ENCODE assay signal across 1 cellular context in the genomic region with DNA sequence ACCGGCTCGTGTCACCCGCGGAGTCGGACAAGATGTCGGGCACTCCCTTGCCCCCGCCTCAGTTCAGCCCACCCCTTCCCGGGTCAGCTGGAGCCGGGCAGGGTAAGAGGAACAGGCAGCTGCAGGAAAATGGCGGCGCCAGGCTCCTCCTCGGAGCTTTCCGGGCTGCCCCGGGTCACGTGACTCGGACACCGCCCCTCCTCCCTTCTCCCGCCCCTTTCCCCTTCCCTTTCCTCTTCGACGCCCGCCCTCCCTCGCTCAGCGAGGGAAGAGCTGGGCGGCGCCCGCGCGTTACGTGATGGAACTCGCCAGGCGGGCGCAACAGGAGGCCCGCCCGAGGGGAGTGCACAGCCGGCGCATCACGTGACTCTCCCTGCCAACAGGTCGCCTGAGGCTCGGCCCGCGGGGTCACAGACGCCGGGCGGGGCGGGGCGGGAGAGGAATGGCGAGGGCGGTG.
A peak's percentile ranks its signal among the peaks of the same experiment; 100 is the strongest.
TF ChIP-seq lines count a peak whose summit lies in the region.

A gene with protein sequence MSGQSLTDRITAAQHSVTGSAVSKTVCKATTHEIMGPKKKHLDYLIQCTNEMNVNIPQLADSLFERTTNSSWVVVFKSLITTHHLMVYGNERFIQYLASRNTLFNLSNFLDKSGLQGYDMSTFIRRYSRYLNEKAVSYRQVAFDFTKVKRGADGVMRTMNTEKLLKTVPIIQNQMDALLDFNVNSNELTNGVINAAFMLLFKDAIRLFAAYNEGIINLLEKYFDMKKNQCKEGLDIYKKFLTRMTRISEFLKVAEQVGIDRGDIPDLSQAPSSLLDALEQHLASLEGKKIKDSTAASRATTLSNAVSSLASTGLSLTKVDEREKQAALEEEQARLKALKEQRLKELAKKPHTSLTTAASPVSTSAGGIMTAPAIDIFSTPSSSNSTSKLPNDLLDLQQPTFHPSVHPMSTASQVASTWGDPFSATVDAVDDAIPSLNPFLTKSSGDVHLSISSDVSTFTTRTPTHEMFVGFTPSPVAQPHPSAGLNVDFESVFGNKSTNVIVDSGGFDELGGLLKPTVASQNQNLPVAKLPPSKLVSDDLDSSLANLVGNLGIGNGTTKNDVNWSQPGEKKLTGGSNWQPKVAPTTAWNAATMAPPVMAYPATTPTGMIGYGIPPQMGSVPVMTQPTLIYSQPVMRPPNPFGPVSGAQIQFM (minus strand): TSS at position 134 of the 457 bp plus-strand sequence. CDS start 304 bp downstream, outside the sequence.

TF ChIP-seq in HepG2, 621 proteins besides CTCF, POLR2A, EP300 and RAD21 (continued from another document and continues in another):
- no peak for TF ChIP-seq ZNF234 (CRISPR knock-in tag; conservative IDR thresholded peaks at IDR 0.05)
- TF ChIP-seq ZNF570 (CRISPR knock-in tag; IDR thresholded peaks at IDR 0.05; ENCODE audit: borderline replicate concordance), result no peak
- TF ChIP-seq ZNF549 (CRISPR knock-in tag; IDR thresholded peaks at IDR 0.05), result no peak
- TF ChIP-seq, protein P1, sequence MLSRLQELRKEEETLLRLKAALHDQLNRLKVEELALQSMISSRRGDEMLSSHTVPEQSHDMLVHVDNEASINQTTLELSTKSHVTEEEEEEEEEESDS (CRISPR knock-in tag; IDR thresholded peaks at IDR 0.05; ENCODE audit: borderline replicate concordance), result no peak
- peak; percentile 57; the same call in 1 of the 2 replicates for TF ChIP-seq ZNF205 (CRISPR knock-in tag; IDR thresholded peaks at IDR 0.05)
- TF ChIP-seq, protein P2, sequence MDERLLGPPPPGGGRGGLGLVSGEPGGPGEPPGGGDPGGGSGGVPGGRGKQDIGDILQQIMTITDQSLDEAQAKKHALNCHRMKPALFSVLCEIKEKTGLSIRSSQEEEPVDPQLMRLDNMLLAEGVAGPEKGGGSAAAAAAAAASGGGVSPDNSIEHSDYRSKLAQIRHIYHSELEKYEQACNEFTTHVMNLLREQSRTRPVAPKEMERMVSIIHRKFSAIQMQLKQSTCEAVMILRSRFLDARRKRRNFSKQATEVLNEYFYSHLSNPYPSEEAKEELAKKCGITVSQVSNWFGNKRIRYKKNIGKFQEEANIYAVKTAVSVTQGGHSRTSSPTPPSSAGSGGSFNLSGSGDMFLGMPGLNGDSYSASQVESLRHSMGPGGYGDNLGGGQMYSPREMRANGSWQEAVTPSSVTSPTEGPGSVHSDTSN (CRISPR knock-in tag; IDR thresholded peaks at IDR 0.05), result no peak
- TF ChIP-seq, protein P3, sequence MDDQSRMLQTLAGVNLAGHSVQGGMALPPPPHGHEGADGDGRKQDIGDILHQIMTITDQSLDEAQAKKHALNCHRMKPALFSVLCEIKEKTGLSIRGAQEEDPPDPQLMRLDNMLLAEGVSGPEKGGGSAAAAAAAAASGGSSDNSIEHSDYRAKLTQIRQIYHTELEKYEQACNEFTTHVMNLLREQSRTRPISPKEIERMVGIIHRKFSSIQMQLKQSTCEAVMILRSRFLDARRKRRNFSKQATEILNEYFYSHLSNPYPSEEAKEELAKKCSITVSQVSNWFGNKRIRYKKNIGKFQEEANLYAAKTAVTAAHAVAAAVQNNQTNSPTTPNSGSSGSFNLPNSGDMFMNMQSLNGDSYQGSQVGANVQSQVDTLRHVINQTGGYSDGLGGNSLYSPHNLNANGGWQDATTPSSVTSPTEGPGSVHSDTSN (CRISPR knock-in tag; IDR thresholded peaks at IDR 0.05; ENCODE audit: borderline replicate concordance), result no peak
- TF ChIP-seq XRCC5 (optimal IDR thresholded peaks at IDR 0.05; ENCODE audit: low read length), result peak; percentile 39
- TF ChIP-seq FOXJ3 (CRISPR knock-in tag; IDR thresholded peaks at IDR 0.05; ENCODE audit: borderline replicate concordance), result no peak
- no peak for TF ChIP-seq ARNT (IDR thresholded peaks at IDR 0.05)
- TF ChIP-seq ZNF572 (CRISPR knock-in tag; IDR thresholded peaks at IDR 0.05), result no peak
- peak; percentile 75; the same call in 1 of the 2 replicates for TF ChIP-seq CBX5 (CRISPR knock-in tag; IDR thresholded peaks at IDR 0.05; ENCODE audit: borderline replicate concordance)
- TF ChIP-seq ZNF761 (CRISPR knock-in tag; conservative IDR thresholded peaks at IDR 0.05), result no peak
- TF ChIP-seq, protein P4, sequence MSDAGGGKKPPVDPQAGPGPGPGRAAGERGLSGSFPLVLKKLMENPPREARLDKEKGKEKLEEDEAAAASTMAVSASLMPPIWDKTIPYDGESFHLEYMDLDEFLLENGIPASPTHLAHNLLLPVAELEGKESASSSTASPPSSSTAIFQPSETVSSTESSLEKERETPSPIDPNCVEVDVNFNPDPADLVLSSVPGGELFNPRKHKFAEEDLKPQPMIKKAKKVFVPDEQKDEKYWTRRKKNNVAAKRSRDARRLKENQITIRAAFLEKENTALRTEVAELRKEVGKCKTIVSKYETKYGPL (CRISPR knock-in tag; IDR thresholded peaks at IDR 0.05), result no peak
- peak; percentile 14 for TF ChIP-seq ZNF883 (CRISPR knock-in tag; IDR thresholded peaks at IDR 0.05; ENCODE audit: not compliant biosample characterization)
- no peak for TF ChIP-seq SATB2 (CRISPR knock-in tag; IDR thresholded peaks at IDR 0.05)
- TF ChIP-seq SRSF1 (optimal IDR thresholded peaks at IDR 0.05; ENCODE audit: low read depth, low read length), result no peak
- TF ChIP-seq ZNF674 (CRISPR knock-in tag; IDR thresholded peaks at IDR 0.05; ENCODE audit: low read depth), result peak; percentile 56; the same call in 1 of the 2 replicates
- TF ChIP-seq, protein P5, sequence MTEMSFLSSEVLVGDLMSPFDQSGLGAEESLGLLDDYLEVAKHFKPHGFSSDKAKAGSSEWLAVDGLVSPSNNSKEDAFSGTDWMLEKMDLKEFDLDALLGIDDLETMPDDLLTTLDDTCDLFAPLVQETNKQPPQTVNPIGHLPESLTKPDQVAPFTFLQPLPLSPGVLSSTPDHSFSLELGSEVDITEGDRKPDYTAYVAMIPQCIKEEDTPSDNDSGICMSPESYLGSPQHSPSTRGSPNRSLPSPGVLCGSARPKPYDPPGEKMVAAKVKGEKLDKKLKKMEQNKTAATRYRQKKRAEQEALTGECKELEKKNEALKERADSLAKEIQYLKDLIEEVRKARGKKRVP (CRISPR knock-in tag; IDR thresholded peaks at IDR 0.05), result peak in 1 of 2 experiments; percentile 80; a peak in 2 of 4 replicates
- TF ChIP-seq ZSCAN25 (CRISPR knock-in tag; IDR thresholded peaks at IDR 0.05), result peak; percentile 28; the same call in 1 of the 2 replicates
- TF ChIP-seq IRF2 (CRISPR knock-in tag; IDR thresholded peaks at IDR 0.05), result peak; percentile 81
- TF ChIP-seq ISL2 (CRISPR knock-in tag; IDR thresholded peaks at IDR 0.05), result no peak; the same call in 1 of the 2 replicates
- TF ChIP-seq SCMH1 (CRISPR knock-in tag; IDR thresholded peaks at IDR 0.05; ENCODE audit: borderline replicate concordance), result no peak
- no peak for TF ChIP-seq ZC3H4 (CRISPR knock-in tag; IDR thresholded peaks at IDR 0.05; ENCODE audit: borderline replicate concordance)
- no peak; the same call in 1 of the 2 replicates for TF ChIP-seq TSC22D2 (CRISPR knock-in tag; IDR thresholded peaks at IDR 0.05; ENCODE audit: borderline replicate concordance)
- no peak for TF ChIP-seq GPN1 (CRISPR knock-in tag; IDR thresholded peaks at IDR 0.05; ENCODE audit: borderline replicate concordance)
- TF ChIP-seq, protein P6, sequence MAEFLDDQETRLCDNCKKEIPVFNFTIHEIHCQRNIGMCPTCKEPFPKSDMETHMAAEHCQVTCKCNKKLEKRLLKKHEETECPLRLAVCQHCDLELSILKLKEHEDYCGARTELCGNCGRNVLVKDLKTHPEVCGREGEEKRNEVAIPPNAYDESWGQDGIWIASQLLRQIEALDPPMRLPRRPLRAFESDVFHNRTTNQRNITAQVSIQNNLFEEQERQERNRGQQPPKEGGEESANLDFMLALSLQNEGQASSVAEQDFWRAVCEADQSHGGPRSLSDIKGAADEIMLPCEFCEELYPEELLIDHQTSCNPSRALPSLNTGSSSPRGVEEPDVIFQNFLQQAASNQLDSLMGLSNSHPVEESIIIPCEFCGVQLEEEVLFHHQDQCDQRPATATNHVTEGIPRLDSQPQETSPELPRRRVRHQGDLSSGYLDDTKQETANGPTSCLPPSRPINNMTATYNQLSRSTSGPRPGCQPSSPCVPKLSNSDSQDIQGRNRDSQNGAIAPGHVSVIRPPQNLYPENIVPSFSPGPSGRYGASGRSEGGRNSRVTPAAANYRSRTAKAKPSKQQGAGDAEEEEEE (CRISPR knock-in tag; IDR thresholded peaks at IDR 0.05; ENCODE audit: borderline replicate concordance), result peak; percentile 88; the same call in 1 of the 2 replicates
- 0 out of 2 replicates have a peak, but pooled peaks have one; percentile 46 for TF ChIP-seq KLF9 (CRISPR knock-in tag; IDR thresholded peaks at IDR 0.05; ENCODE audit: low read depth)
- peak; percentile 98 for TF ChIP-seq HNRNPK (IDR thresholded peaks at IDR 0.05; ENCODE audit: low read depth, low read length, poor library complexity, severe bottlenecking)
- TF ChIP-seq ZFP37 (CRISPR knock-in tag; IDR thresholded peaks at IDR 0.05; ENCODE audit: borderline replicate concordance), result no peak
- no peak for TF ChIP-seq FOXM1 (CRISPR knock-in tag; IDR thresholded peaks at IDR 0.05)
- TF ChIP-seq, protein P7, sequence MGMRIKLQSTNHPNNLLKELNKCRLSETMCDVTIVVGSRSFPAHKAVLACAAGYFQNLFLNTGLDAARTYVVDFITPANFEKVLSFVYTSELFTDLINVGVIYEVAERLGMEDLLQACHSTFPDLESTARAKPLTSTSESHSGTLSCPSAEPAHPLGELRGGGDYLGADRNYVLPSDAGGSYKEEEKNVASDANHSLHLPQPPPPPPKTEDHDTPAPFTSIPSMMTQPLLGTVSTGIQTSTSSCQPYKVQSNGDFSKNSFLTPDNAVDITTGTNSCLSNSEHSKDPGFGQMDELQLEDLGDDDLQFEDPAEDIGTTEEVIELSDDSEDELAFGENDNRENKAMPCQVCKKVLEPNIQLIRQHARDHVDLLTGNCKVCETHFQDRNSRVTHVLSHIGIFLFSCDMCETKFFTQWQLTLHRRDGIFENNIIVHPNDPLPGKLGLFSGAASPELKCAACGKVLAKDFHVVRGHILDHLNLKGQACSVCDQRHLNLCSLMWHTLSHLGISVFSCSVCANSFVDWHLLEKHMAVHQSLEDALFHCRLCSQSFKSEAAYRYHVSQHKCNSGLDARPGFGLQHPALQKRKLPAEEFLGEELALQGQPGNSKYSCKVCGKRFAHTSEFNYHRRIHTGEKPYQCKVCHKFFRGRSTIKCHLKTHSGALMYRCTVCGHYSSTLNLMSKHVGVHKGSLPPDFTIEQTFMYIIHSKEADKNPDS (CRISPR knock-in tag; IDR thresholded peaks at IDR 0.05), result no peak
- TF ChIP-seq CBX2 (IDR thresholded peaks at IDR 0.05; ENCODE audit: low read depth, low read length), result no peak
- TF ChIP-seq CBX2 (CRISPR knock-in tag; IDR thresholded peaks at IDR 0.05; ENCODE audit: low read depth), result no peak
- TF ChIP-seq ZKSCAN1 (IDR thresholded peaks at IDR 0.05; ENCODE audit: low read length), result no peak
- no peak for TF ChIP-seq CENPX (CRISPR knock-in tag; IDR thresholded peaks at IDR 0.05)
- TF ChIP-seq, protein P8, sequence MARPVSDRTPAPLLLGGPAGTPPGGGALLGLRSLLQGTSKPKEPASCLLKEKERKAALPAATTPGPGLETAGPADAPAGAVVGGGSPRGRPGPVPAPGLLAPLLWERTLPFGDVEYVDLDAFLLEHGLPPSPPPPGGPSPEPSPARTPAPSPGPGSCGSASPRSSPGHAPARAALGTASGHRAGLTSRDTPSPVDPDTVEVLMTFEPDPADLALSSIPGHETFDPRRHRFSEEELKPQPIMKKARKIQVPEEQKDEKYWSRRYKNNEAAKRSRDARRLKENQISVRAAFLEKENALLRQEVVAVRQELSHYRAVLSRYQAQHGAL (CRISPR knock-in tag; IDR thresholded peaks at IDR 0.05; ENCODE audit: not compliant biosample characterization), result no peak
- no peak; the same call in 1 of the 2 replicates for TF ChIP-seq ZFP36L1 (CRISPR knock-in tag; IDR thresholded peaks at IDR 0.05)
- TF ChIP-seq, protein P9, sequence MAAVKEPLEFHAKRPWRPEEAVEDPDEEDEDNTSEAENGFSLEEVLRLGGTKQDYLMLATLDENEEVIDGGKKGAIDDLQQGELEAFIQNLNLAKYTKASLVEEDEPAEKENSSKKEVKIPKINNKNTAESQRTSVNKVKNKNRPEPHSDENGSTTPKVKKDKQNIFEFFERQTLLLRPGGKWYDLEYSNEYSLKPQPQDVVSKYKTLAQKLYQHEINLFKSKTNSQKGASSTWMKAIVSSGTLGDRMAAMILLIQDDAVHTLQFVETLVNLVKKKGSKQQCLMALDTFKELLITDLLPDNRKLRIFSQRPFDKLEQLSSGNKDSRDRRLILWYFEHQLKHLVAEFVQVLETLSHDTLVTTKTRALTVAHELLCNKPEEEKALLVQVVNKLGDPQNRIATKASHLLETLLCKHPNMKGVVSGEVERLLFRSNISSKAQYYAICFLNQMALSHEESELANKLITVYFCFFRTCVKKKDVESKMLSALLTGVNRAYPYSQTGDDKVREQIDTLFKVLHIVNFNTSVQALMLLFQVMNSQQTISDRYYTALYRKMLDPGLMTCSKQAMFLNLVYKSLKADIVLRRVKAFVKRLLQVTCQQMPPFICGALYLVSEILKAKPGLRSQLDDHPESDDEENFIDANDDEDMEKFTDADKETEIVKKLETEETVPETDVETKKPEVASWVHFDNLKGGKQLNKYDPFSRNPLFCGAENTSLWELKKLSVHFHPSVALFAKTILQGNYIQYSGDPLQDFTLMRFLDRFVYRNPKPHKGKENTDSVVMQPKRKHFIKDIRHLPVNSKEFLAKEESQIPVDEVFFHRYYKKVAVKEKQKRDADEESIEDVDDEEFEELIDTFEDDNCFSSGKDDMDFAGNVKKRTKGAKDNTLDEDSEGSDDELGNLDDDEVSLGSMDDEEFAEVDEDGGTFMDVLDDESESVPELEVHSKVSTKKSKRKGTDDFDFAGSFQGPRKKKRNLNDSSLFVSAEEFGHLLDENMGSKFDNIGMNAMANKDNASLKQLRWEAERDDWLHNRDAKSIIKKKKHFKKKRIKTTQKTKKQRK (IDR thresholded peaks at IDR 0.05; ENCODE audit: low read length), result no peak
- TF ChIP-seq, protein P10, sequence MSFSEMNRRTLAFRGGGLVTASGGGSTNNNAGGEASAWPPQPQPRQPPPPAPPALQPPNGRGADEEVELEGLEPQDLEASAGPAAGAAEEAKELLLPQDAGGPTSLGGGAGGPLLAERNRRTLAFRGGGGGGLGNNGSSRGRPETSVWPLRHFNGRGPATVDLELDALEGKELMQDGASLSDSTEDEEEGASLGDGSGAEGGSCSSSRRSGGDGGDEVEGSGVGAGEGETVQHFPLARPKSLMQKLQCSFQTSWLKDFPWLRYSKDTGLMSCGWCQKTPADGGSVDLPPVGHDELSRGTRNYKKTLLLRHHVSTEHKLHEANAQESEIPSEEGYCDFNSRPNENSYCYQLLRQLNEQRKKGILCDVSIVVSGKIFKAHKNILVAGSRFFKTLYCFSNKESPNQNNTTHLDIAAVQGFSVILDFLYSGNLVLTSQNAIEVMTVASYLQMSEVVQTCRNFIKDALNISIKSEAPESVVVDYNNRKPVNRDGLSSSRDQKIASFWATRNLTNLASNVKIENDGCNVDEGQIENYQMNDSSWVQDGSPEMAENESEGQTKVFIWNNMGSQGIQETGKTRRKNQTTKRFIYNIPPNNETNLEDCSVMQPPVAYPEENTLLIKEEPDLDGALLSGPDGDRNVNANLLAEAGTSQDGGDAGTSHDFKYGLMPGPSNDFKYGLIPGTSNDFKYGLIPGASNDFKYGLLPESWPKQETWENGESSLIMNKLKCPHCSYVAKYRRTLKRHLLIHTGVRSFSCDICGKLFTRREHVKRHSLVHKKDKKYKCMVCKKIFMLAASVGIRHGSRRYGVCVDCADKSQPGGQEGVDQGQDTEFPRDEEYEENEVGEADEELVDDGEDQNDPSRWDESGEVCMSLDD (CRISPR knock-in tag; IDR thresholded peaks at IDR 0.05; ENCODE audit: borderline replicate concordance), result no peak
- no peak for TF ChIP-seq FOSL1 (CRISPR knock-in tag; IDR thresholded peaks at IDR 0.05; ENCODE audit: borderline replicate concordance)
- no peak for TF ChIP-seq NFE2L1 (CRISPR knock-in tag; IDR thresholded peaks at IDR 0.05; ENCODE audit: borderline replicate concordance)
- TF ChIP-seq RORA (CRISPR knock-in tag; IDR thresholded peaks at IDR 0.05), result no peak
- TF ChIP-seq JUND (CRISPR knock-in tag; IDR thresholded peaks at IDR 0.05), result 0 out of 2 replicates have a peak, but pooled peaks have one; percentile 29
- no peak for TF ChIP-seq MTA3 (CRISPR knock-in tag; IDR thresholded peaks at IDR 0.05)
- no peak for TF ChIP-seq FOXA1 (IDR thresholded peaks at IDR 0.05)
- TF ChIP-seq FOXA1 (CRISPR knock-in tag; IDR thresholded peaks at IDR 0.05), result peak; percentile 17; the same call in 1 of the 2 replicates
